Comparison of ENCODE assay signal across 11 cellular contexts in genomic region chr16:75209514-75209913, GRCh38. TPM values are rescaled to one million over a fixed set of nuclear protein-coding genes. Genes with fewer than 3 reads are reported as not detected.
"Had no signal": no experiment of that assay in that cellular context is flagged by ENCODE, and none has a peak within 500 bp of the region (broad histone marks: within the 10 kb centered on the region; RNA-seq: fewer than 3 reads in every experiment).

No MANE protein-coding gene starts in this region.

RNA-seq across cellular contexts. Expression of gene CTRB2, which starts 2.6 kb away (rescaled TPM):
- total RNA-seq: stomach, subcutaneous adipose tissue, suprapubic skin, temporal lobe, thyroid gland, transverse colon, ureter, urinary bladder, uterus, vagina had no signal

RNA-seq across cellular contexts. Expression of gene CTRB1, which starts 9.3 kb away (rescaled TPM):
- total RNA-seq: stomach, subcutaneous adipose tissue, suprapubic skin, temporal lobe, thyroid gland, transverse colon, upper lobe of right lung, ureter, urinary bladder, uterus, vagina had no signal
